ENCODE assay signal across 16 cellular contexts in genomic region chr10:71014021-71014782, GRCh38.
DNase-seq lines count a peak whose midpoint lies in the region; ATAC-seq, FAIRE-seq and TF ChIP-seq lines count a peak whose summit lies in the region.
"Had no signal": no experiment of that assay in that cellular context is flagged by ENCODE, and none has a peak within 500 bp of the region (broad histone marks: within the 10 kb centered on the region; RNA-seq: fewer than 3 reads in every experiment).

No MANE protein-coding gene starts in this region.

- H3K27ac ChIP-seq in A549: no peak overlapping the region
- H3K27ac ChIP-seq in heart left ventricle: peak overlapping the region in 9 of 12 donors; percentile 7 to 81 (median 71)
- H3K27ac ChIP-seq in neuronal stem cell (replicated peaks; ENCODE audit: low read length): no peak overlapping the region

- H2BK15ac ChIP-seq in neuronal stem cell (ENCODE audit: low read length): peak overlapping the region; percentile 10

- POLR2A ChIA-PET in A549 (lab: Yijun Ruan, JAX): no interaction called here

- no peak overlapping the region for H2BK5ac ChIP-seq in neuronal stem cell (ENCODE audit: low read length)

- H3K4me2 ChIP-seq in A549 (no peak overlapping the region), neuronal stem cell (ENCODE audit: insufficient read depth, low read length, poor library complexity, severe bottlenecking) (no peak overlapping the region)

- H3K9me3 ChIP-seq in A549 (no peaks in the 10 kb centered on the region), heart left ventricle (no peaks in the 10 kb centered on the region), neuronal stem cell (replicated peaks in 1 of 2; ENCODE audit: control insufficient read depth in 2 of 2, insufficient read depth in 1 of 2, low read depth in 1 of 2, low read length in 2 of 2) (no peaks in the 10 kb centered on the region)

- H3K4me3 Mint-ChIP-seq in CD14-positive monocyte: no peak overlapping the region

- H3K27me3 Mint-ChIP-seq in CD14-positive monocyte (ENCODE audit: low read depth in 3 of 3): peaks cover 2 to 8% (median 6%) of the 10 kb centered on the region in 3 donors

- intact Hi-C loops in CD14-positive monocyte (cut with micrococcal nuclease) (no loop called here), heart left ventricle (cut with DNase I) (loop anchor here in 1 of 10 donors (10.0 kb wide), 2 partner anchors 191 to 271 kb away; no protein-coding TSS in a partner anchor)

- CTCF ChIA-PET in A549 (lab: Yijun Ruan, JAX): interaction anchor here (1.0 to 1.2 kb wide), 3 partner anchors 10 to 28 kb away, joined by 3 read pairs; no protein-coding TSS in a partner anchor

- H3K79me1 ChIP-seq in neuronal stem cell (ENCODE audit: low read depth, low read length): no peaks in the 10 kb centered on the region

- no peak overlapping the region for H3K9ac ChIP-seq in neuronal stem cell (ENCODE audit: low read depth, low read length, poor library complexity)

- H2AK5ac ChIP-seq in neuronal stem cell (ENCODE audit: low read depth, low read length): peak overlapping the region; percentile 48

- H3K36me3 ChIP-seq in heart left ventricle: no peaks in the 10 kb centered on the region
- H3K36me3 ChIP-seq in neuronal stem cell (replicated peaks in 1 of 2; ENCODE audit: control insufficient read depth in 2 of 2, insufficient read depth in 2 of 2, low read length in 2 of 2): no peaks in the 10 kb centered on the region

- TF ChIP-seq CTCF in A549 (IDR thresholded peaks at IDR 0.05) (no peak), CD14-positive monocyte (IDR thresholded peaks at IDR 0.05) (no peak), heart left ventricle (IDR thresholded peaks at IDR 0.05) (no peak)

- peak; percentile 29 to 40; a peak in 4 of 6 replicates for ATAC-seq in A549
- peak; percentile 82 to 94 (median 90) for ATAC-seq in heart left ventricle

- H3K23ac ChIP-seq in neuronal stem cell (ENCODE audit: low read depth, low read length, poor library complexity): peak overlapping the region; percentile 5

- H2AFZ ChIP-seq in neuronal stem cell (ENCODE audit: low read length): no peak overlapping the region

- no peak overlapping the region for H3K18ac ChIP-seq in neuronal stem cell (ENCODE audit: low read length)

- no peak overlapping the region for H4K91ac ChIP-seq in neuronal stem cell (ENCODE audit: low read depth, low read length, poor library complexity)

- no peak overlapping the region for H4K8ac ChIP-seq in neuronal stem cell (ENCODE audit: low read depth, low read length)

- peaks cover 5% of the 10 kb centered on the region for H3K4me1 Mint-ChIP-seq in CD14-positive monocyte

- no peak for FAIRE-seq in A549 (lab: Jason Lieb, UNC)

- H3K27me3 ChIP-seq in heart left ventricle: peaks cover 0 to under 1% (median 0%) of the 10 kb centered on the region in 9 donors
- H3K27me3 ChIP-seq in neuronal stem cell (ENCODE audit: control insufficient read depth in 3 of 3, insufficient read depth in 3 of 3, low read depth in 1 of 3, low read length in 3 of 3): peaks cover 0 to 4% (median 0%) of the 10 kb centered on the region in 3 experiments

- H3K4ac ChIP-seq in neuronal stem cell (ENCODE audit: low read length): no peak overlapping the region

- peaks cover 0 to 3% (median 0%) of the 10 kb centered on the region in 7 donors for H3K9me3 Mint-ChIP-seq in CD14-positive monocyte

- TF ChIP-seq POLR2A in A549 (IDR thresholded peaks at IDR 0.05; ENCODE audit: low read length) (no peak), heart left ventricle (IDR thresholded peaks at IDR 0.05) (no peak)

- H2BK120ac ChIP-seq in neuronal stem cell (ENCODE audit: low read depth, low read length): no peak overlapping the region

- no peak overlapping the region for H2BK12ac ChIP-seq in neuronal stem cell (ENCODE audit: low read length)

- no peak for TF ChIP-seq EP300 in A549 (IDR thresholded peaks at IDR 0.05)

- H3K4me3 ChIP-seq in A549: no peak overlapping the region
- H3K4me3 ChIP-seq in heart left ventricle: no peak overlapping the region
- no peak overlapping the region for H3K4me3 ChIP-seq in neuronal stem cell (ENCODE audit: low read length in 2 of 2)

- no peaks in the 10 kb centered on the region for H3K36me3 Mint-ChIP-seq in CD14-positive monocyte

- no peak overlapping the region for H3K27ac Mint-ChIP-seq in CD14-positive monocyte

- no peak for DNase-seq in A549 (ENCODE audit: low read depth in 1 of 2, low spot score in 1 of 2)
- DNase-seq in CD14-positive monocyte (ENCODE audit: low spot score): peak; percentile 10
- DNase-seq in heart left ventricle: peak in 4 of 5 donors; percentile 40 to 80 (median 61)
- DNase-seq in neuronal stem cell (ENCODE audit: low spot score): no peak
- DNase-seq in germinal center (ENCODE audit: low spot score): no peak
- no peak for DNase-seq in retina
- no peak for DNase-seq in GM03348 (ENCODE audit: low spot score)
- DNase-seq: ACHN; DMS79 treated with DMSO at 0.1 percent for 48 hours; KG1; NCI-H1417; NCI-H187 treated with DMSO at 0.1 percent for 48 hours; NCI-H345; NCI-H524 treated with DMSO at 0.1 percent for 48 hours; NK-92 treated with Interleukin-12 subunit alpha and Interleukin-12 subunit beta, amount 100 ng/mL, for 24 hours; RPMI8226 had no signal

- H3K14ac ChIP-seq in neuronal stem cell (ENCODE audit: low read length): no peak overlapping the region

- TF ChIP-seq RAD21 in A549 (conservative IDR thresholded peaks at IDR 0.05 in 1 of 2, IDR thresholded peaks at IDR 0.05 in 1 of 2): no peak

- 31% methylated on average over 7 of the region's 8 CpGs for WGBS in A549 (ENCODE audit: missing lambda C conversion rate)
- 45 to 76% (median 55%) methylated on average over 6 to 8 of the region's 8 CpGs for WGBS in heart left ventricle, 4 donors
- WGBS in neuronal stem cell (ENCODE audit: extremely low coverage in 2 of 2, insufficient read length in 2 of 2, insufficient replicate concordance in 1 of 2), 2 donors: no CpG with 5 or more reads among the region's 8 CpGs

- H3K4me1 ChIP-seq in A549: no peaks in the 10 kb centered on the region
- H3K4me1 ChIP-seq in heart left ventricle: peaks cover 0 to 11% (median 3%) of the 10 kb centered on the region in 12 donors
- H3K4me1 ChIP-seq in neuronal stem cell (ENCODE audit: control insufficient read depth in 2 of 2, insufficient read depth in 1 of 2, low read depth in 1 of 2, low read length in 2 of 2): no peaks in the 10 kb centered on the region

TF ChIP-seq in A549, 52 proteins besides CTCF, POLR2A, EP300 and RAD21:
- TF ChIP-seq SREBF2 (IDR thresholded peaks at IDR 0.05): no peak

Comparison
In these comparisons a context has a peak if more than half of its experiments do, and no peak if none do; other contexts are left out.
1. DNase-seq: peak in CD14-positive monocyte (single experiment) and heart left ventricle (4 of 5); none in A549 (0 of 2), neuronal stem cell (single experiment), germinal center (single experiment), retina (single experiment) and GM03348 (single experiment).
2. H3K27ac ChIP-seq: peak in heart left ventricle (9 of 12); none in A549 (0 of 2) and neuronal stem cell (single experiment).